In genomic region chr1:82565546-82565945, GRCh38 we compare ENCODE assay signal across 9 cellular contexts.
DNase-seq lines count a peak whose midpoint lies in the region; ATAC-seq and TF ChIP-seq lines count a peak whose summit lies in the region.
"Had no signal": no experiment of that assay in that cellular context is flagged by ENCODE, and none has a peak within 500 bp of the region (broad histone marks: within the 10 kb centered on the region; RNA-seq: fewer than 3 reads in every experiment).

No MANE protein-coding gene starts in this region.

- H3K4me3 ChIP-seq in adipocyte (ENCODE audit: low read length), result peak overlapping the region; percentile 25
- no peak overlapping the region for H3K4me3 ChIP-seq in iPS-18a (ENCODE audit: low read length)
- no peak overlapping the region for H3K4me3 ChIP-seq in suprapubic skin

- H3K27me3 ChIP-seq in adipocyte (replicated peaks; ENCODE audit: control insufficient read depth, insufficient read depth, low read length) (no peaks in the 10 kb centered on the region), iPS-18a (ENCODE audit: control insufficient read depth, insufficient read depth, low read length) (no peaks in the 10 kb centered on the region), suprapubic skin (no peaks in the 10 kb centered on the region)

- no peak for TF ChIP-seq POLR2A in suprapubic skin (IDR thresholded peaks at IDR 0.05)

- TF ChIP-seq CTCF in suprapubic skin (IDR thresholded peaks at IDR 0.05), result no peak

- DNase-seq in HT-29 (ENCODE audit: low spot score) (peak; percentile 63), adipocyte (ENCODE audit: low read depth) (peak; percentile 81), suprapubic skin (ENCODE audit: low spot score in 2 of 2) (no peak), NCI-H748 treated with DMSO at 0.1 percent for 48 hours (lab: John Stamatoyannopoulos, UW) (no peak)
- no peak for DNase-seq in stimulated activated CD8-positive, alpha-beta memory T cell treated with anti-CD3 and anti-CD28 coated beads, Interleukin-4, amount 100 ng/mL, for 48 hours
- DNase-seq: activated T-cell treated with anti-CD3 and anti-CD28 coated beads, Interleukin-2, amount 50 U/mL, for 24 hours; T-cell had no signal

- WGBS in suprapubic skin, result 20% methylated on average over 6 of the region's 6 CpGs

- H3K9me3 ChIP-seq in adipocyte (ENCODE audit: control insufficient read depth, low read length) (no peaks in the 10 kb centered on the region), iPS-18a (ENCODE audit: control insufficient read depth, low read depth, low read length) (no peaks in the 10 kb centered on the region), suprapubic skin (no peaks in the 10 kb centered on the region)

- ATAC-seq in HG03097 (IDR thresholded peaks at IDR 0.05; ENCODE audit: low FRiP score, unreplicated experiment), result no peak
- ATAC-seq: T-cell had no signal

- H3K36me3 ChIP-seq in adipocyte (ENCODE audit: control insufficient read depth, insufficient read depth, low read length, severe bottlenecking), result no peaks in the 10 kb centered on the region
- H3K36me3 ChIP-seq in iPS-18a (ENCODE audit: control insufficient read depth, low read depth, low read length), result no peaks in the 10 kb centered on the region
- H3K36me3 ChIP-seq in suprapubic skin, result no peaks in the 10 kb centered on the region

- H3K27ac ChIP-seq in iPS-18a (ENCODE audit: low read length), result peak overlapping the region; percentile 16
- H3K27ac ChIP-seq in suprapubic skin, result peak overlapping the region; percentile 30

- no peak for TF ChIP-seq EP300 in suprapubic skin (IDR thresholded peaks at IDR 0.05)

- peak overlapping the region; percentile 79 for H3K9ac ChIP-seq in adipocyte (ENCODE audit: low read length)
- H3K9ac ChIP-seq in iPS-18a (ENCODE audit: low read length), result no peak overlapping the region

- H3K4me1 ChIP-seq in adipocyte (ENCODE audit: control insufficient read depth, insufficient read depth, low read length) (peaks cover 16% of the 10 kb centered on the region), iPS-18a (ENCODE audit: control insufficient read depth, low read depth, low read length) (peaks cover 13% of the 10 kb centered on the region), suprapubic skin (peaks cover 35% of the 10 kb centered on the region)

Comparison
In these comparisons a context has a peak if more than half of its experiments do, and no peak if none do; other contexts are left out.
1. DNase-seq: peak in HT-29 (single experiment) and adipocyte (single experiment); none in suprapubic skin (0 of 2), stimulated activated CD8-positive, alpha-beta memory T cell treated with anti-CD3 and anti-CD28 coated beads, Interleukin-4, amount 100 ng/mL, for 48 hours (single experiment) and NCI-H748 treated with DMSO at 0.1 percent for 48 hours (single experiment).